1 cellular context compared by ENCODE assay signal in genomic region chr1:13737388-13737787, GRCh38.
TF ChIP-seq lines count a peak whose summit lies in the region.

No MANE protein-coding gene starts in this region.

TF ChIP-seq in GM23338, 12 proteins besides CTCF, POLR2A, EP300 and RAD21 (continued from another document):
- TF ChIP-seq ZNF331 (CRISPR knock-in tag; IDR thresholded peaks at IDR 0.05; ENCODE audit: low read depth) (no peak), JUNB (IDR thresholded peaks at IDR 0.05; ENCODE audit: unreplicated experiment) (no peak), ZNF114 (CRISPR knock-in tag; IDR thresholded peaks at IDR 0.05) (no peak), NANOG (IDR thresholded peaks at IDR 0.05; ENCODE audit: borderline replicate concordance) (no peak), STAT1 (IDR thresholded peaks at IDR 0.05; ENCODE audit: unreplicated experiment) (no peak)
- TF ChIP-seq, protein P1, sequence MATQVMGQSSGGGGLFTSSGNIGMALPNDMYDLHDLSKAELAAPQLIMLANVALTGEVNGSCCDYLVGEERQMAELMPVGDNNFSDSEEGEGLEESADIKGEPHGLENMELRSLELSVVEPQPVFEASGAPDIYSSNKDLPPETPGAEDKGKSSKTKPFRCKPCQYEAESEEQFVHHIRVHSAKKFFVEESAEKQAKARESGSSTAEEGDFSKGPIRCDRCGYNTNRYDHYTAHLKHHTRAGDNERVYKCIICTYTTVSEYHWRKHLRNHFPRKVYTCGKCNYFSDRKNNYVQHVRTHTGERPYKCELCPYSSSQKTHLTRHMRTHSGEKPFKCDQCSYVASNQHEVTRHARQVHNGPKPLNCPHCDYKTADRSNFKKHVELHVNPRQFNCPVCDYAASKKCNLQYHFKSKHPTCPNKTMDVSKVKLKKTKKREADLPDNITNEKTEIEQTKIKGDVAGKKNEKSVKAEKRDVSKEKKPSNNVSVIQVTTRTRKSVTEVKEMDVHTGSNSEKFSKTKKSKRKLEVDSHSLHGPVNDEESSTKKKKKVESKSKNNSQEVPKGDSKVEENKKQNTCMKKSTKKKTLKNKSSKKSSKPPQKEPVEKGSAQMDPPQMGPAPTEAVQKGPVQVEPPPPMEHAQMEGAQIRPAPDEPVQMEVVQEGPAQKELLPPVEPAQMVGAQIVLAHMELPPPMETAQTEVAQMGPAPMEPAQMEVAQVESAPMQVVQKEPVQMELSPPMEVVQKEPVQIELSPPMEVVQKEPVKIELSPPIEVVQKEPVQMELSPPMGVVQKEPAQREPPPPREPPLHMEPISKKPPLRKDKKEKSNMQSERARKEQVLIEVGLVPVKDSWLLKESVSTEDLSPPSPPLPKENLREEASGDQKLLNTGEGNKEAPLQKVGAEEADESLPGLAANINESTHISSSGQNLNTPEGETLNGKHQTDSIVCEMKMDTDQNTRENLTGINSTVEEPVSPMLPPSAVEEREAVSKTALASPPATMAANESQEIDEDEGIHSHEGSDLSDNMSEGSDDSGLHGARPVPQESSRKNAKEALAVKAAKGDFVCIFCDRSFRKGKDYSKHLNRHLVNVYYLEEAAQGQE (IDR thresholded peaks at IDR 0.05; ENCODE audit: unreplicated experiment): no peak
- TF ChIP-seq, protein P2, sequence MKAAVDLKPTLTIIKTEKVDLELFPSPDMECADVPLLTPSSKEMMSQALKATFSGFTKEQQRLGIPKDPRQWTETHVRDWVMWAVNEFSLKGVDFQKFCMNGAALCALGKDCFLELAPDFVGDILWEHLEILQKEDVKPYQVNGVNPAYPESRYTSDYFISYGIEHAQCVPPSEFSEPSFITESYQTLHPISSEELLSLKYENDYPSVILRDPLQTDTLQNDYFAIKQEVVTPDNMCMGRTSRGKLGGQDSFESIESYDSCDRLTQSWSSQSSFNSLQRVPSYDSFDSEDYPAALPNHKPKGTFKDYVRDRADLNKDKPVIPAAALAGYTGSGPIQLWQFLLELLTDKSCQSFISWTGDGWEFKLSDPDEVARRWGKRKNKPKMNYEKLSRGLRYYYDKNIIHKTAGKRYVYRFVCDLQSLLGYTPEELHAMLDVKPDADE (IDR thresholded peaks at IDR 0.05): no peak
